1 cellular context compared by ENCODE assay signal in genomic region chr20:21235713-21236445, GRCh38.
TF ChIP-seq lines count a peak whose summit lies in the region.

No MANE protein-coding gene starts in this region.

TF ChIP-seq in HepG2, 621 proteins besides CTCF, POLR2A, EP300 and RAD21 (continued from another document and continues in another):
- TF ChIP-seq ARID4A (CRISPR knock-in tag; IDR thresholded peaks at IDR 0.05; ENCODE audit: borderline replicate concordance) (no peak), PPARG (CRISPR knock-in tag; conservative IDR thresholded peaks at IDR 0.05) (0 out of 2 replicates have a peak, but pooled peaks have one; percentile 14), ZNF672 (CRISPR knock-in tag; IDR thresholded peaks at IDR 0.05) (no peak), ZNF263 (CRISPR knock-in tag; IDR thresholded peaks at IDR 0.05) (0 out of 2 replicates have a peak, but pooled peaks have one; percentile 18), SMAD1 (CRISPR knock-in tag; IDR thresholded peaks at IDR 0.05; ENCODE audit: borderline replicate concordance, low read depth) (peak; percentile 73; the same call in 1 of the 2 replicates), FOSL1 (CRISPR knock-in tag; IDR thresholded peaks at IDR 0.05; ENCODE audit: borderline replicate concordance) (no peak), TBX3 (IDR thresholded peaks at IDR 0.05; ENCODE audit: borderline replicate concordance) (no peak), CC2D1A (CRISPR knock-in tag; IDR thresholded peaks at IDR 0.05) (no peak), TFAP4 (IDR thresholded peaks at IDR 0.05; ENCODE audit: borderline replicate concordance, low read depth) (peak; percentile 68), PAXIP1 (CRISPR knock-in tag; conservative IDR thresholded peaks at IDR 0.05) (no peak), SIX1 (CRISPR knock-in tag; IDR thresholded peaks at IDR 0.05; ENCODE audit: borderline replicate concordance) (no peak), ZFX (CRISPR knock-in tag; IDR thresholded peaks at IDR 0.05; ENCODE audit: low read depth) (no peak), ZEB1 (IDR thresholded peaks at IDR 0.05; ENCODE audit: insufficient replicate concordance, low read depth) (no peak), MED13 (CRISPR knock-in tag; IDR thresholded peaks at IDR 0.05) (no peak), ZNF619 (CRISPR knock-in tag; IDR thresholded peaks at IDR 0.05) (0 out of 2 replicates have a peak, but pooled peaks have one; percentile 24), ZSCAN21 (CRISPR knock-in tag; IDR thresholded peaks at IDR 0.05; ENCODE audit: borderline replicate concordance) (no peak), ARNTL (CRISPR knock-in tag; IDR thresholded peaks at IDR 0.05) (no peak), ZNF790 (CRISPR knock-in tag; IDR thresholded peaks at IDR 0.05; ENCODE audit: borderline replicate concordance) (no peak), ERF (CRISPR knock-in tag; IDR thresholded peaks at IDR 0.05) (no peak; the same call in none of the 2 replicates), ZNF280B (CRISPR knock-in tag; IDR thresholded peaks at IDR 0.05; ENCODE audit: borderline replicate concordance) (no peak), ZNF136 (CRISPR knock-in tag; IDR thresholded peaks at IDR 0.05; ENCODE audit: low read depth) (no peak), ZNF407 (CRISPR knock-in tag; IDR thresholded peaks at IDR 0.05; ENCODE audit: not compliant biosample characterization) (no peak), HOXA3 (CRISPR knock-in tag; IDR thresholded peaks at IDR 0.05) (peak; percentile 56), ZNF414 (CRISPR knock-in tag; IDR thresholded peaks at IDR 0.05) (0 out of 2 replicates have a peak, but pooled peaks have one; percentile 24)
